19 cellular contexts compared by ENCODE assay signal in the genomic region with DNA sequence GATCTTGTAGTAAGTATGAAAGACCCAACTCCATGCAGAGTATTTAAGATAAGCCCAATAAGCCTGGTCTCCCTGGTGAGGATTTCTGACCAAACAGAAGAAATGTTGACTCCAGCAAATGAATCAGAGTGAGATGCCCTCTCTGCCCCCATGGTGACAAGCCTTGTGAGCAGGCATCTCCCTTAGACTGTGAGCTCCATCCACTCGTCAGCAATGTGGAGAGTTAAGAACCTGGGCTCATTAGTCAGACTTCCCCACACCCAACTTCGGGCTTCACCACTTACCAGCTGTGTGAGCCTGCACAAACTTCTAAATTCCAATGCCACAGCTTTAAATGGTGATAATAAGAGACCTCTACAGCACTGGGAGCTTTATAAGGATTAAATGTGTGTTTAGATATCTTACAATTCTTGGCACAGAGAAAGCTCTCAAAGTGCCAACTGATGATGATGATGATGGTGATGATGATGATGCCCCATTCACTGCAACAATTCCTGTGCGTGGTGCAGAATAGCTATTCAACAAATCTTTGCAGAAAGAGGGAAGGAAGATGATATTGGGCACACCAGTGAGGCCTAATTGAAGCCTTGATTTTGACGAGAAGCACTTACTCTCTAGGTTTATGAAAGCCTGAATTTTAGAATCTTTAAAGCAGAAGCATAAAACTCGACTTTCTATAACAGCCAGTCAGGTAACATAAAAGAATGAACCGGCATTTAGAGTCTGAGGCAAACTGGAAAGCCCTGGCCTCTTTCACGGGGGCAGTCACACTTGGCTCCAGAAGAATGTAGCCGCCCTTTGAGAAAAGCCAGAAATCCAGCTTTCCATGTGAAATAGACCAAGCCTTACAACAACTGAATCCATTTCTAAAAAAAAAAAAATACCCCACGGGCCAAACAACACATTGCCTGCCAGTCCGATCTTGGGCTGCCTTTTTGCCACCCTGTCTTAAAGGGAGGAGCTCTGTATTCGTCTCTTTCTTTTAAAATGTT.
DNase-seq lines count a peak whose midpoint lies in the region; ATAC-seq and TF ChIP-seq lines count a peak whose summit lies in the region.
"Had no signal": no experiment of that assay in that cellular context is flagged by ENCODE, and none has a peak within 500 bp of the region (broad histone marks: within the 10 kb centered on the region; RNA-seq: fewer than 3 reads in every experiment).

No MANE protein-coding gene starts in this region.

- peaks cover 7% of the 10 kb centered on the region for H3K9me3 Mint-ChIP-seq in activated naive CD8-positive, alpha-beta T cell treated with anti-CD3 and anti-CD28 coated beads, Interleukin-2, amount 10 ng/mL, durations not matched to agents 7 days and 5 days
- H3K9me3 Mint-ChIP-seq in activated naive CD8-positive, alpha-beta T cell treated with anti-CD3 and anti-CD28 coated beads, Interleukin-2, amount 50 U/mL, for 24 hours = no peaks in the 10 kb centered on the region
- H3K9me3 Mint-ChIP-seq: activated T-cell treated with anti-CD3 and anti-CD28 coated beads, Interleukin-2, amount 50 U/mL, for 4 hours; central memory CD8-positive, alpha-beta T cell had no signal

- in situ Hi-C loops in G401 (cut with HindIII; ENCODE audit: low sequenced_read_pairs) = loop anchor here (25.0 kb wide), 1 partner anchor 348 kb away; a partner anchor contains a TSS

- POLR2A ChIA-PET in activated naive CD8-positive, alpha-beta T cell treated with anti-CD3 and anti-CD28 coated beads, Interleukin-2, amount 10 ng/mL, durations not matched to agents 7 days and 5 days (lab: Charles Lee) = interaction anchor here (0.9 to 1.3 kb wide), 2 partner anchors 21 to 31 kb away, joined by 3 read pairs; no protein-coding TSS in a partner anchor

- H3K4me3 Mint-ChIP-seq in activated naive CD8-positive, alpha-beta T cell treated with anti-CD3 and anti-CD28 coated beads, Interleukin-2, amount 10 ng/mL, durations not matched to agents 7 days and 5 days = no peak overlapping the region
- H3K4me3 Mint-ChIP-seq in activated naive CD8-positive, alpha-beta T cell treated with anti-CD3 and anti-CD28 coated beads, Interleukin-2, amount 50 U/mL, for 24 hours = no peak overlapping the region
- H3K4me3 Mint-ChIP-seq: activated T-cell treated with anti-CD3 and anti-CD28 coated beads, Interleukin-2, amount 50 U/mL, for 4 hours; central memory CD8-positive, alpha-beta T cell; mesothelial cell of epicardium had no signal

- H3K27me3 Mint-ChIP-seq in activated naive CD8-positive, alpha-beta T cell treated with anti-CD3 and anti-CD28 coated beads, Interleukin-2, amount 10 ng/mL, durations not matched to agents 7 days and 5 days = no peaks in the 10 kb centered on the region
- no peaks in the 10 kb centered on the region for H3K27me3 Mint-ChIP-seq in activated naive CD8-positive, alpha-beta T cell treated with anti-CD3 and anti-CD28 coated beads, Interleukin-2, amount 50 U/mL, for 24 hours
- H3K27me3 Mint-ChIP-seq: central memory CD8-positive, alpha-beta T cell had no signal

- H3K36me3 Mint-ChIP-seq in activated naive CD8-positive, alpha-beta T cell treated with anti-CD3 and anti-CD28 coated beads, Interleukin-2, amount 10 ng/mL, durations not matched to agents 7 days and 5 days = peaks cover 18% of the 10 kb centered on the region
- H3K36me3 Mint-ChIP-seq in activated naive CD8-positive, alpha-beta T cell treated with anti-CD3 and anti-CD28 coated beads, Interleukin-2, amount 50 U/mL, for 24 hours (ENCODE audit: low read depth) = no peaks in the 10 kb centered on the region
- H3K36me3 Mint-ChIP-seq: mesothelial cell of epicardium had no signal

- TF ChIP-seq CTCF in thoracic aorta (IDR thresholded peaks at IDR 0.05) = no peak

- H3K4me3 ChIP-seq in thoracic aorta = peak overlapping the region; percentile 34
- H3K4me3 ChIP-seq: SJSA1 had no signal

- no peaks in the 10 kb centered on the region for H3K27me3 ChIP-seq in thoracic aorta (replicated peaks; ENCODE audit: insufficient read depth)
- H3K27me3 ChIP-seq: SJSA1 had no signal

- ATAC-seq in activated naive CD8-positive, alpha-beta T cell treated with anti-CD3 and anti-CD28 coated beads, Interleukin-2, amount 10 ng/mL, durations not matched to agents 7 days and 5 days (ENCODE audit: low read depth) = no peak
- no peak for ATAC-seq in activated naive CD8-positive, alpha-beta T cell treated with anti-CD3 and anti-CD28 coated beads, Interleukin-2, amount 50 U/mL, for 24 hours
- ATAC-seq in thoracic aorta (ENCODE audit: insufficient number of reproducible peaks, low FRiP score, low read depth) (no peak), Right ventricle myocardium superior (ENCODE audit: poor library complexity) (no peak)
- ATAC-seq: activated T-cell treated with anti-CD3 and anti-CD28 coated beads, Interleukin-2, amount 50 U/mL, for 4 hours had no signal

- peaks cover 22 to 59% of the 10 kb centered on the region in 2 donors for H3K4me1 ChIP-seq in thoracic aorta (ENCODE audit: control insufficient read depth in 1 of 2, low read depth in 2 of 2)

- DNase-seq in activated naive CD8-positive, alpha-beta T cell treated with anti-CD3 and anti-CD28 coated beads, Interleukin-2, amount 10 ng/mL, durations not matched to agents 7 days and 5 days = no peak
- no peak for DNase-seq in activated naive CD8-positive, alpha-beta T cell treated with anti-CD3 and anti-CD28 coated beads, Interleukin-2, amount 50 U/mL, for 24 hours
- DNase-seq in RKO (ENCODE audit: low spot score) (peak; percentile 9), medulla oblongata (ENCODE audit: extremely low spot score) (peak; percentile 53), thoracic aorta (ENCODE audit: low spot score) (no peak), G401 (ENCODE audit: low spot score) (no peak), T1000 (lab: John Stamatoyannopoulos, UW) (no peak), Right ventricle myocardium superior (no peak)
- DNase-seq: activated CD4-positive, alpha-beta T cell treated with anti-CD3 and anti-CD28 coated beads, Interleukin-2, amount 50 U/mL, for 4 hours; activated T-cell treated with anti-CD3 and anti-CD28 coated beads, Interleukin-2, amount 50 U/mL, for 4 hours; Calu3; H7; hippocampal formation; NCI-H187 treated with DMSO at 0.1 percent for 48 hours; NCI-H446 treated with DMSO at 0.1 percent for 48 hours; stimulated activated naive CD4-positive, alpha-beta T cell had no signal

- H3K36me3 ChIP-seq in thoracic aorta = no peaks in the 10 kb centered on the region
- H3K36me3 ChIP-seq: SJSA1 had no signal

- H3K27ac ChIP-seq in thoracic aorta = peak overlapping the region; percentile 50 to 52
- H3K27ac ChIP-seq: SJSA1 had no signal

- peaks cover 49% of the 10 kb centered on the region for H3K4me1 Mint-ChIP-seq in activated naive CD8-positive, alpha-beta T cell treated with anti-CD3 and anti-CD28 coated beads, Interleukin-2, amount 10 ng/mL, durations not matched to agents 7 days and 5 days
- peaks cover 49% of the 10 kb centered on the region for H3K4me1 Mint-ChIP-seq in activated naive CD8-positive, alpha-beta T cell treated with anti-CD3 and anti-CD28 coated beads, Interleukin-2, amount 50 U/mL, for 24 hours

- peak overlapping the region; percentile 15 for H3K27ac Mint-ChIP-seq in activated naive CD8-positive, alpha-beta T cell treated with anti-CD3 and anti-CD28 coated beads, Interleukin-2, amount 10 ng/mL, durations not matched to agents 7 days and 5 days
- H3K27ac Mint-ChIP-seq in activated naive CD8-positive, alpha-beta T cell treated with anti-CD3 and anti-CD28 coated beads, Interleukin-2, amount 50 U/mL, for 24 hours = no peak overlapping the region
- H3K27ac Mint-ChIP-seq: mesothelial cell of epicardium had no signal

- intact Hi-C loops in Right ventricle myocardium superior (cut with DNase I) = no loop called here

- no peaks in the 10 kb centered on the region for H3K9me3 ChIP-seq in thoracic aorta
- H3K9me3 ChIP-seq: SJSA1 had no signal

Comparison
In these comparisons a context has a peak if more than half of its experiments do, and no peak if none do; other contexts are left out.
1. DNase-seq: peak in RKO (single experiment) and medulla oblongata (single experiment); none in activated naive CD8-positive, alpha-beta T cell treated with anti-CD3 and anti-CD28 coated beads, Interleukin-2, amount 10 ng/mL, durations not matched to agents 7 days and 5 days (single experiment), activated naive CD8-positive, alpha-beta T cell treated with anti-CD3 and anti-CD28 coated beads, Interleukin-2, amount 50 U/mL, for 24 hours (single experiment), thoracic aorta (single experiment), G401 (single experiment), T1000 (single experiment) and Right ventricle myocardium superior (single experiment).